ENCODE assay signal across 22 cellular contexts in genomic region chr1:182142621-182143020, GRCh38.
DNase-seq lines count a peak whose midpoint lies in the region; ATAC-seq, FAIRE-seq and TF ChIP-seq lines count a peak whose summit lies in the region.
"Had no signal": no experiment of that assay in that cellular context is flagged by ENCODE, and none has a peak within 500 bp of the region (broad histone marks: within the 10 kb centered on the region; RNA-seq: fewer than 3 reads in every experiment).

No MANE protein-coding gene starts in this region.

- H3K27ac Mint-ChIP-seq in CD8-positive, alpha-beta T cell = no peak overlapping the region
- H3K27ac Mint-ChIP-seq: activated naive CD8-positive, alpha-beta T cell; activated T-cell treated with anti-CD3 and anti-CD28 coated beads, Interleukin-2, amount 50 U/mL, for 24 hours; natural killer cell; stimulated activated naive CD8-positive, alpha-beta T cell treated with anti-CD3 and anti-CD28 coated beads, Interleukin-15, amount 100 ng/mL, for 72 hours; T-helper 1 cell treated with Interleukin-12 subunit alpha and Interleukin-12 subunit beta and Interleukin-4 antibody, amounts not matched to agents 30 μg/mL and 1 μg/mL, for 36 hours had no signal

- in situ Hi-C loops in HepG2 (cut with HindIII; ENCODE audit: extremely low pct_ligation_motif_present, low pct_unique_long_range_greater_than_20kb) = loop anchor here (5.0 to 10.0 kb wide), 2 partner anchors 102 to 255 kb away; no protein-coding TSS in a partner anchor
- in situ Hi-C loops in gastrocnemius medialis (cut with MboI; ENCODE audit: low sequenced_read_pairs in 4 of 4) = loop anchor here (5.0 to 10.0 kb wide), 5 partner anchors 52 to 255 kb away; no protein-coding TSS in a partner anchor

- POLR2A ChIA-PET in HepG2 (lab: Yijun Ruan, JAX) = interaction anchor here (0.6 to 5.9 kb wide), 6 partner anchors 106 to 254 kb away, joined by 3 to 48 read pairs (median 18); partner anchors contain the start of gene GLUL
- POLR2A ChIA-PET in CD8-positive, alpha-beta T cell (lab: Charles Lee) = interaction anchor here (0.7 to 2.4 kb wide), 5 partner anchors 240 to 266 kb away, joined by 3 to 22 read pairs (median 5); partner anchors contain the start of gene GLUL

- CTCF ChIA-PET in HepG2 (lab: Yijun Ruan, JAX; ENCODE audit: low intra/inter-chr PET ratio, low total read pairs) = interaction anchor here (0.9 to 3.6 kb wide), 4 partner anchors 58 to 256 kb away, joined by 4 to 70 read pairs (median 9); no protein-coding TSS in a partner anchor
- CTCF ChIA-PET in CD8-positive, alpha-beta T cell (lab: Charles Lee) = interaction anchor here (0.6 to 15.9 kb wide), 43 partner anchors 10 to 268 kb away, joined by 3 to 420 read pairs (median 4); partner anchors contain the start of genes GLUL and TEDDM1

- H2AFZ ChIP-seq in HepG2 (ENCODE audit: low read length) (no peak overlapping the region), osteoblast (ENCODE audit: low read length) (no peak overlapping the region)

- intact Hi-C loops in HepG2 (cut with micrococcal nuclease; ENCODE audit: unreplicated experiment) (loop anchor here (1.0 to 5.0 kb wide), 3 partner anchors 57 to 254 kb away; no protein-coding TSS in a partner anchor), right lobe of liver (cut with DNase I) (loop anchor here (5.0 to 10.0 kb wide), 3 partner anchors 55 to 252 kb away; partner anchors contain the start of gene GLUL (in 2 of the 2)), esophagus muscularis mucosa (cut with DNase I) (loop anchor here (1.0 to 5.0 kb wide), 3 partner anchors 54 to 254 kb away; no protein-coding TSS in a partner anchor), gastrocnemius medialis (cut with DNase I; ENCODE audit: low total_unique reads) (loop anchor here (1.0 to 10.0 kb wide), 6 partner anchors 57 to 462 kb away; partner anchors contain the start of gene RGS16)
- intact Hi-C loops in CD8-positive, alpha-beta T cell (cut with DNase I, micrococcal nuclease) = loop anchor here (1.0 to 5.0 kb wide), 3 partner anchors 55 to 254 kb away; no protein-coding TSS in a partner anchor

- H3K4me3 Mint-ChIP-seq in CD8-positive, alpha-beta T cell = no peak overlapping the region
- H3K4me3 Mint-ChIP-seq: activated naive CD8-positive, alpha-beta T cell; activated T-cell treated with anti-CD3 and anti-CD28 coated beads, Interleukin-2, amount 50 U/mL, for 24 hours; CD4-positive, CD25-positive, alpha-beta regulatory T cell; natural killer cell; stimulated activated naive CD8-positive, alpha-beta T cell treated with anti-CD3 and anti-CD28 coated beads, Interleukin-15, amount 100 ng/mL, for 72 hours; T-helper 1 cell treated with Interleukin-12 subunit alpha and Interleukin-12 subunit beta and Interleukin-4 antibody, amounts not matched to agents 30 μg/mL and 1 μg/mL, for 36 hours had no signal

- no peak for FAIRE-seq in HepG2 (lab: Jason Lieb, UNC)
- FAIRE-seq: A204.1, HTR-8/SVneo had no signal

- H3K4me1 ChIP-seq in HepG2 (ENCODE audit: insufficient read depth, low read length) = peaks cover 51% of the 10 kb centered on the region
- H3K4me1 ChIP-seq in right lobe of liver = peaks cover 0 to 10% (median 0%) of the 10 kb centered on the region in 4 donors
- H3K4me1 ChIP-seq in esophagus muscularis mucosa = peaks cover 26 to 50% (median 41%) of the 10 kb centered on the region in 4 donors
- peaks cover 27 to 28% of the 10 kb centered on the region in 2 donors for H3K4me1 ChIP-seq in gastrocnemius medialis
- H3K4me1 ChIP-seq in CD8-positive, alpha-beta T cell (ENCODE audit: insufficient read depth, low read length) = no peaks in the 10 kb centered on the region
- no peaks in the 10 kb centered on the region for H3K4me1 ChIP-seq in osteoblast (ENCODE audit: insufficient read depth, low read length)

- TF ChIP-seq RAD21 in HepG2 (CRISPR knock-in tag; IDR thresholded peaks at IDR 0.05) = no peak

- H3K9me3 ChIP-seq in HepG2 (ENCODE audit: low read length) (no peaks in the 10 kb centered on the region), right lobe of liver (no peaks in the 10 kb centered on the region), esophagus muscularis mucosa (no peaks in the 10 kb centered on the region), gastrocnemius medialis (no peaks in the 10 kb centered on the region), osteoblast (ENCODE audit: low read depth, low read length) (no peaks in the 10 kb centered on the region)
- H3K9me3 ChIP-seq in CD8-positive, alpha-beta T cell (ENCODE audit: low read length) = no peaks in the 10 kb centered on the region
- H3K9me3 ChIP-seq: heart right ventricle, MG63, spleen had no signal

- peaks cover 4% of the 10 kb centered on the region for H3K4me1 Mint-ChIP-seq in CD8-positive, alpha-beta T cell (ENCODE audit: low read depth)

- no peaks in the 10 kb centered on the region for H3K36me3 Mint-ChIP-seq in CD8-positive, alpha-beta T cell
- H3K36me3 Mint-ChIP-seq: activated naive CD8-positive, alpha-beta T cell; CD4-positive, CD25-positive, alpha-beta regulatory T cell; natural killer cell had no signal

- TF ChIP-seq EP300 in HepG2 (IDR thresholded peaks at IDR 0.05; ENCODE audit: low read depth in 2 of 2, low read length in 2 of 2) = no peak
- no peak for TF ChIP-seq EP300 in HepG2 (CRISPR knock-in tag; IDR thresholded peaks at IDR 0.05; ENCODE audit: borderline replicate concordance)
- no peak for TF ChIP-seq EP300 in esophagus muscularis mucosa (IDR thresholded peaks at IDR 0.05)

- H3K4me2 ChIP-seq in HepG2 (ENCODE audit: low read depth, low read length) (peak overlapping the region; percentile 23; the same call in 1 of the 2 replicates), osteoblast (ENCODE audit: insufficient read depth, low read length) (no peak overlapping the region)

- H3K27me3 Mint-ChIP-seq in CD8-positive, alpha-beta T cell (ENCODE audit: low read depth) = peaks cover 7% of the 10 kb centered on the region

- DNase-seq in HepG2 (ENCODE audit: low spot score) (no peak), right lobe of liver (no peak), esophagus muscularis mucosa (ENCODE audit: extremely low spot score) (peak; percentile 79), gastrocnemius medialis (no peak), dermis blood vessel endothelial cell (no peak), osteoblast (ENCODE audit: insufficient read length, low spot score, missing footprints) (no peak)
- DNase-seq in CD8-positive, alpha-beta T cell = no peak
- DNase-seq: cortex of kidney had no signal

- H3K27me3 ChIP-seq in HepG2 (ENCODE audit: control insufficient read depth in 1 of 2, insufficient read depth in 2 of 2, low read length in 2 of 2) = no peaks in the 10 kb centered on the region
- no peaks in the 10 kb centered on the region for H3K27me3 ChIP-seq in right lobe of liver
- no peaks in the 10 kb centered on the region for H3K27me3 ChIP-seq in esophagus muscularis mucosa
- no peaks in the 10 kb centered on the region for H3K27me3 ChIP-seq in gastrocnemius medialis
- no peaks in the 10 kb centered on the region for H3K27me3 ChIP-seq in CD8-positive, alpha-beta T cell (ENCODE audit: insufficient read depth, low read length)
- H3K27me3 ChIP-seq in osteoblast (ENCODE audit: insufficient read depth, low read length) = peaks cover 4% of the 10 kb centered on the region
- H3K27me3 ChIP-seq: cardiac muscle cell, MG63, spleen had no signal

- BruUV-seq in HepG2 (replicated peaks; lab: Mats Ljungman, UMichigan) = no TSS peak

- no peaks in the 10 kb centered on the region for H3K9me3 Mint-ChIP-seq in CD8-positive, alpha-beta T cell
- H3K9me3 Mint-ChIP-seq: activated T-cell treated with anti-CD3 and anti-CD28 coated beads, Interleukin-2, amount 50 U/mL, for 24 hours; CD4-positive, CD25-positive, alpha-beta regulatory T cell; natural killer cell; stimulated activated naive CD8-positive, alpha-beta T cell treated with anti-CD3 and anti-CD28 coated beads, Interleukin-15, amount 100 ng/mL, for 72 hours; T-helper 1 cell treated with Interleukin-12 subunit alpha and Interleukin-12 subunit beta and Interleukin-4 antibody, amounts not matched to agents 30 μg/mL and 1 μg/mL, for 36 hours had no signal

- no peak overlapping the region for H3K27ac ChIP-seq in HepG2 (ENCODE audit: extremely low read length, insufficient read depth, low read length)
- no peak overlapping the region for H3K27ac ChIP-seq in right lobe of liver
- H3K27ac ChIP-seq in esophagus muscularis mucosa (replicated peaks in 1 of 4) = peak overlapping the region; percentile 90 to 97 (median 95)
- H3K27ac ChIP-seq in gastrocnemius medialis = peak overlapping the region; percentile 94 to 98 (median 96)
- no peak overlapping the region for H3K27ac ChIP-seq in CD8-positive, alpha-beta T cell (ENCODE audit: low read depth, low read length)
- no peak overlapping the region for H3K27ac ChIP-seq in osteoblast (ENCODE audit: low read depth, low read length)
- H3K27ac ChIP-seq: cardiac muscle cell had no signal

- no peaks in the 10 kb centered on the region for H3K36me3 ChIP-seq in HepG2 (replicated peaks in 1 of 2; ENCODE audit: control insufficient read depth in 1 of 2, insufficient read depth in 2 of 2, low read length in 2 of 2)
- no peaks in the 10 kb centered on the region for H3K36me3 ChIP-seq in right lobe of liver
- no peaks in the 10 kb centered on the region for H3K36me3 ChIP-seq in esophagus muscularis mucosa
- no peaks in the 10 kb centered on the region for H3K36me3 ChIP-seq in gastrocnemius medialis
- H3K36me3 ChIP-seq in CD8-positive, alpha-beta T cell (ENCODE audit: insufficient read depth, low read length) = no peaks in the 10 kb centered on the region
- H3K36me3 ChIP-seq in osteoblast (ENCODE audit: insufficient read depth, low read length) = no peaks in the 10 kb centered on the region
- H3K36me3 ChIP-seq: cardiac muscle cell, heart right ventricle, MG63, spleen had no signal

- 34% methylated on average over 4 of the region's 4 CpGs for WGBS in HepG2 (ENCODE audit: low lambda C conversion rate)
- 65% methylated on average over 4 of the region's 4 CpGs for WGBS in right lobe of liver (ENCODE audit: insufficient coverage, low coverage, low lambda C conversion rate, missing lambda C conversion rate)
- 69% methylated on average over 4 of the region's 4 CpGs for WGBS in esophagus muscularis mucosa

- H3K4me3 ChIP-seq in HepG2 (replicated peaks in 1 of 3; ENCODE audit: insufficient read depth in 1 of 3, low read depth in 2 of 3, low read length in 3 of 3) (no peak overlapping the region), right lobe of liver (no peak overlapping the region), esophagus muscularis mucosa (no peak overlapping the region), gastrocnemius medialis (no peak overlapping the region), osteoblast (ENCODE audit: insufficient read depth, low read length) (no peak overlapping the region)
- no peak overlapping the region for H3K4me3 ChIP-seq in CD8-positive, alpha-beta T cell (ENCODE audit: low read depth, low read length)
- H3K4me3 ChIP-seq: cardiac muscle cell, heart right ventricle, K562, MG63 had no signal

- TF ChIP-seq POLR2A in HepG2 (IDR thresholded peaks at IDR 0.05; ENCODE audit: insufficient read depth in 1 of 2, low read depth in 2 of 2, low read length in 2 of 2) = no peak
- no peak for TF ChIP-seq POLR2A in right lobe of liver (IDR thresholded peaks at IDR 0.05)
- no peak for TF ChIP-seq POLR2A in esophagus muscularis mucosa (IDR thresholded peaks at IDR 0.05; ENCODE audit: low read depth)
- TF ChIP-seq POLR2A in gastrocnemius medialis (IDR thresholded peaks at IDR 0.05) = no peak

- TF ChIP-seq CTCF in HepG2 (CRISPR knock-in tag; IDR thresholded peaks at IDR 0.05) (no peak), right lobe of liver (IDR thresholded peaks at IDR 0.05) (no peak), esophagus muscularis mucosa (IDR thresholded peaks at IDR 0.05) (no peak), gastrocnemius medialis (IDR thresholded peaks at IDR 0.05 in 4 of 5, conservative IDR thresholded peaks at IDR 0.05 in 1 of 5) (no peak), osteoblast (IDR thresholded peaks at IDR 0.05; ENCODE audit: extremely low read depth, low read depth, low read length) (no peak)
- TF ChIP-seq CTCF in CD8-positive, alpha-beta T cell (IDR thresholded peaks at IDR 0.05) = no peak

- H4K20me1 ChIP-seq in HepG2 (ENCODE audit: insufficient read depth, low read length) (no peaks in the 10 kb centered on the region), osteoblast (ENCODE audit: insufficient read depth, low read length) (no peaks in the 10 kb centered on the region)

- no peak for ATAC-seq in HepG2
- no peak for ATAC-seq in right lobe of liver
- no peak for ATAC-seq in gastrocnemius medialis
- ATAC-seq in CD8-positive, alpha-beta T cell = no peak
- ATAC-seq in HG02981 (IDR thresholded peaks at IDR 0.05; ENCODE audit: unreplicated experiment) = no peak

- no peak overlapping the region for H3K9ac ChIP-seq in HepG2 (ENCODE audit: insufficient read depth, low read depth, low read length)

- no peaks in the 10 kb centered on the region for H3K79me2 ChIP-seq in HepG2 (ENCODE audit: insufficient read depth, low read length)
- no peaks in the 10 kb centered on the region for H3K79me2 ChIP-seq in osteoblast (ENCODE audit: insufficient read depth, low read length)

Comparison
In these comparisons a context has a peak if more than half of its experiments do, and no peak if none do; other contexts are left out.
1. H3K27ac ChIP-seq: peak in esophagus muscularis mucosa (4 of 4) and gastrocnemius medialis (4 of 4); none in HepG2 (single experiment), right lobe of liver (0 of 3), CD8-positive, alpha-beta T cell (single experiment) and osteoblast (single experiment).